ENCODE assay signal across 15 cellular contexts in genomic region chr11:115981814-115982471, GRCh38.
"Had no signal": no experiment of that assay in that cellular context is flagged by ENCODE, and none has a peak within 500 bp of the region (broad histone marks: within the 10 kb centered on the region; RNA-seq: fewer than 3 reads in every experiment).

No MANE protein-coding gene starts in this region.

- H3K4me1 ChIP-seq: upper lobe of right lung had no signal

- H3K27ac ChIP-seq: coronary artery, left lung, ovary, testis, tibial nerve, upper lobe of right lung, vagina had no signal

- H3K36me3 ChIP-seq: left lung, ovary, tibial nerve, upper lobe of right lung, vagina had no signal

- H3K9me3 ChIP-seq: left lung, ovary, testis, tibial nerve, upper lobe of right lung, vagina had no signal

- H3K27me3 ChIP-seq: ovary, testis, tibial nerve, upper lobe of right lung, vagina had no signal

- DNase-seq: effector CD8-positive, alpha-beta T cell; left lung; mesenchymal stem cell; midbrain; ovary; right cardiac atrium; stimulated activated CD4-positive, alpha-beta T cell treated with anti-CD3 and anti-CD28 coated beads, Interleukin-4, amount 100 ng/mL, for 24 hours; stimulated activated naive CD8-positive, alpha-beta T cell treated with anti-CD3 and anti-CD28 coated beads, Interleukin-15, amount 100 ng/mL, for 72 hours; testis; upper lobe of right lung had no signal

- H3K4me2 ChIP-seq: smooth muscle cell had no signal

- H3K4me3 ChIP-seq: coronary artery, left lung, lung, ovary, smooth muscle cell, testis, tibial nerve, upper lobe of right lung, vagina had no signal

- ATAC-seq: left lung; stimulated activated naive CD8-positive, alpha-beta T cell treated with anti-CD3 and anti-CD28 coated beads, Interleukin-15, amount 100 ng/mL, for 72 hours; upper lobe of right lung had no signal
